13 cellular contexts compared by ENCODE assay signal in genomic region chr2:237149425-237149824, GRCh38.
DNase-seq lines count a peak whose midpoint lies in the region; ATAC-seq and TF ChIP-seq lines count a peak whose summit lies in the region.
"Had no signal": no experiment of that assay in that cellular context is flagged by ENCODE, and none has a peak within 500 bp of the region (broad histone marks: within the 10 kb centered on the region; RNA-seq: fewer than 3 reads in every experiment).

No MANE protein-coding gene starts in this region.

- H3K4me3 Mint-ChIP-seq in HFFc6: no peak overlapping the region
- H3K4me3 Mint-ChIP-seq in activated T-cell treated with anti-CD3 and anti-CD28 coated beads, Interleukin-2, amount 50 U/mL, for 4 hours: no peak overlapping the region

- H3K36me3 Mint-ChIP-seq in HFFc6 (ENCODE audit: low read depth): peaks cover 22% of the 10 kb centered on the region
- peaks cover 1% of the 10 kb centered on the region for H3K36me3 Mint-ChIP-seq in activated T-cell treated with anti-CD3 and anti-CD28 coated beads, Interleukin-2, amount 50 U/mL, for 4 hours (ENCODE audit: insufficient read depth)

- H3K9me3 ChIP-seq in MG63: peaks cover 37% of the 10 kb centered on the region
- no peaks in the 10 kb centered on the region for H3K9me3 ChIP-seq in body of pancreas

- no peak for TF ChIP-seq POLR2A in body of pancreas (IDR thresholded peaks at IDR 0.05)

- H3K4me3 ChIP-seq in MG63 (no peak overlapping the region), body of pancreas (no peak overlapping the region)

- peak overlapping the region; percentile 34 for H3K27ac Mint-ChIP-seq in HFFc6

- no peak overlapping the region for H3K27ac ChIP-seq in body of pancreas
- H3K27ac ChIP-seq: KMS-11 had no signal

- peak; percentile 48 for DNase-seq in HFFc6
- DNase-seq in activated T-cell treated with anti-CD3 and anti-CD28 coated beads, Interleukin-2, amount 50 U/mL, for 4 hours: no peak
- DNase-seq in iris pigment epithelial cell (ENCODE audit: low read depth): peak; percentile 28
- peak; percentile 31 to 38 for DNase-seq in stimulated activated CD4-positive, alpha-beta T cell treated with anti-CD3 and anti-CD28 coated beads, Interleukin-4, amount 100 ng/mL, for 48 hours (ENCODE audit: low read depth in 2 of 2)
- no peak for DNase-seq in GM20000 (ENCODE audit: low spot score)
- no peak for DNase-seq in MG63
- DNase-seq in body of pancreas: no peak
- no peak for DNase-seq in SK-N-DZ (ENCODE audit: low spot score)
- DNase-seq: activated naive CD4-positive, alpha-beta T cell treated with anti-CD3 and anti-CD28 coated beads, Interleukin-2, amount 50 U/mL, for 16 hours; dermis blood vessel endothelial cell; left colon; NCI-H2107 had no signal

- H3K4me1 ChIP-seq in body of pancreas: peaks cover 4% of the 10 kb centered on the region

- intact Hi-C loops in body of pancreas (cut with DNase I): no loop called here

- no peak for TF ChIP-seq CTCF in HFFc6 (IDR thresholded peaks at IDR 0.05)
- TF ChIP-seq CTCF in GM20000 (IDR thresholded peaks at IDR 0.05; ENCODE audit: extremely low read depth, missing control alignments): no peak
- TF ChIP-seq CTCF in body of pancreas (IDR thresholded peaks at IDR 0.05): no peak

- WGBS in body of pancreas, 2 donors: 60 to 71% methylated on average over 4 of the region's 4 CpGs

- H3K9me3 Mint-ChIP-seq in HFFc6: peaks cover 26% of the 10 kb centered on the region
- peaks cover 19% of the 10 kb centered on the region for H3K9me3 Mint-ChIP-seq in activated T-cell treated with anti-CD3 and anti-CD28 coated beads, Interleukin-2, amount 50 U/mL, for 4 hours

- ATAC-seq in activated T-cell treated with anti-CD3 and anti-CD28 coated beads, Interleukin-2, amount 50 U/mL, for 4 hours: peak; percentile 91 to 98
- ATAC-seq in body of pancreas: no peak
- ATAC-seq: left colon had no signal

- H3K36me3 ChIP-seq in MG63 (peaks cover 7% of the 10 kb centered on the region), body of pancreas (replicated peaks in 1 of 2; ENCODE audit: insufficient read depth in 1 of 2, low read depth in 2 of 2) (no peaks in the 10 kb centered on the region)

- H3K4me1 Mint-ChIP-seq in HFFc6 (ENCODE audit: low read depth): peaks cover 12% of the 10 kb centered on the region
- peaks cover 9% of the 10 kb centered on the region for H3K4me1 Mint-ChIP-seq in activated T-cell treated with anti-CD3 and anti-CD28 coated beads, Interleukin-2, amount 50 U/mL, for 4 hours (ENCODE audit: low read depth)

- peaks cover 2% of the 10 kb centered on the region; the same call in 1 of the 2 replicates for H3K27me3 Mint-ChIP-seq in HFFc6 (ENCODE audit: insufficient read depth)
- no peaks in the 10 kb centered on the region for H3K27me3 Mint-ChIP-seq in activated T-cell treated with anti-CD3 and anti-CD28 coated beads, Interleukin-2, amount 50 U/mL, for 4 hours (ENCODE audit: low read depth)

- H3K27me3 ChIP-seq in MG63 (no peaks in the 10 kb centered on the region), body of pancreas (no peaks in the 10 kb centered on the region)

Comparison
In these comparisons a context has a peak if more than half of its experiments do, and no peak if none do; other contexts are left out.
1. DNase-seq: peak in HFFc6 (single experiment), iris pigment epithelial cell (single experiment) and stimulated activated CD4-positive, alpha-beta T cell treated with anti-CD3 and anti-CD28 coated beads, Interleukin-4, amount 100 ng/mL, for 48 hours (2 of 2); none in activated T-cell treated with anti-CD3 and anti-CD28 coated beads, Interleukin-2, amount 50 U/mL, for 4 hours (single experiment), GM20000 (single experiment), MG63 (single experiment), body of pancreas (0 of 4) and SK-N-DZ (single experiment).